In genomic region chr1:110341146-110341871, GRCh38 we compare ENCODE assay signal across 1 cellular context.
A peak's percentile ranks its signal among the peaks of the same experiment; 100 is the strongest.
TF ChIP-seq lines count a peak whose summit lies in the region.

No MANE protein-coding gene starts in this region.

TF ChIP-seq in HEK293, 187 proteins besides CTCF, POLR2A, EP300 and RAD21 (continued from another document):
- TF ChIP-seq ZBTB49 (tag by site-specific recombination; IDR thresholded peaks at IDR 0.05; ENCODE audit: low read depth) (peak; percentile 56; the same call in 1 of the 2 replicates), ZNF777 (tag by site-specific recombination; IDR thresholded peaks at IDR 0.05; ENCODE audit: borderline replicate concordance) (no peak), ZNF488 (tag by site-specific recombination; IDR thresholded peaks at IDR 0.05) (no peak), ZNF335 (tag by site-specific recombination; conservative IDR thresholded peaks at IDR 0.05) (peak; percentile 40; the same call in 1 of the 2 replicates), ZNF792 (tag by site-specific recombination; IDR thresholded peaks at IDR 0.05) (no peak), KLF1 (tag by site-specific recombination; IDR thresholded peaks at IDR 0.05) (no peak), SCRT1 (tag by site-specific recombination; IDR thresholded peaks at IDR 0.05; ENCODE audit: borderline replicate concordance) (no peak; the same call in 1 of the 2 replicates), KLF16 (tag by site-specific recombination; IDR thresholded peaks at IDR 0.05) (no peak), ZFP37 (tag by site-specific recombination; IDR thresholded peaks at IDR 0.05) (peak; percentile 22; the same call in 1 of the 2 replicates), ZNF621 (tag by site-specific recombination; IDR thresholded peaks at IDR 0.05) (no peak), ZNF768 (tag by site-specific recombination; IDR thresholded peaks at IDR 0.05) (no peak), ZBTB21 (tag by site-specific recombination; IDR thresholded peaks at IDR 0.05) (peak; percentile 86), ZBTB17 (tag by site-specific recombination; IDR thresholded peaks at IDR 0.05) (peak; percentile 98), ZNF629 (tag by site-specific recombination; IDR thresholded peaks at IDR 0.05) (peak; percentile 95), ZNF600 (tag by site-specific recombination; IDR thresholded peaks at IDR 0.05) (peak; percentile 81), ZBTB48 (tag by site-specific recombination; IDR thresholded peaks at IDR 0.05) (no peak), ZSCAN30 (tag by site-specific recombination; IDR thresholded peaks at IDR 0.05) (0 out of 2 replicates have a peak, but pooled peaks have one; percentile 6), ZNF214 (tag by site-specific recombination; IDR thresholded peaks at IDR 0.05; ENCODE audit: borderline replicate concordance) (no peak), SCRT2 (tag by site-specific recombination; IDR thresholded peaks at IDR 0.05) (peak; percentile 79), ZNF423 (tag by site-specific recombination; IDR thresholded peaks at IDR 0.05) (no peak), ZNF658 (tag by site-specific recombination; IDR thresholded peaks at IDR 0.05) (no peak), ZNF585B (tag by site-specific recombination; IDR thresholded peaks at IDR 0.05) (no peak), FEZF1 (tag by site-specific recombination; IDR thresholded peaks at IDR 0.05) (peak; percentile 96), ZNF596 (tag by site-specific recombination; IDR thresholded peaks at IDR 0.05) (no peak), ZNF148 (tag by site-specific recombination; IDR thresholded peaks at IDR 0.05; ENCODE audit: borderline replicate concordance) (no peak), ZFP41 (tag by site-specific recombination; IDR thresholded peaks at IDR 0.05; ENCODE audit: borderline replicate concordance) (no peak), PRDM2 (tag by site-specific recombination; IDR thresholded peaks at IDR 0.05; ENCODE audit: borderline replicate concordance) (no peak), TSHZ1 (tag by site-specific recombination; IDR thresholded peaks at IDR 0.05; ENCODE audit: borderline replicate concordance) (no peak)
TF ChIP-seq in HEK293: peak in this region for 21.
